In genomic region chr3:152835311-152836102, GRCh38 we compare ENCODE assay signal across 8 cellular contexts. TPM values are rescaled to one million over a fixed set of nuclear protein-coding genes. Genes with fewer than 3 reads are reported as not detected.
DNase-seq lines count a peak whose midpoint lies in the region; ATAC-seq and TF ChIP-seq lines count a peak whose summit lies in the region.

No MANE protein-coding gene starts in this region.

- 4 to 10% methylated on average over 24 to 38 of the region's 74 CpGs for WGBS in thyroid gland, 2 donors

- intact Hi-C loops in thyroid gland (cut with DNase I), result no loop called here

- ATAC-seq in HG03565 (IDR thresholded peaks at IDR 0.05; ENCODE audit: unreplicated experiment), result peak; percentile 36

- peak overlapping the region; percentile 62 for H3K27ac Mint-ChIP-seq in mesothelial cell of epicardium

- no peak for TF ChIP-seq POLR2A in thyroid gland (IDR thresholded peaks at IDR 0.05)

- no peaks in the 10 kb centered on the region for H3K9me3 ChIP-seq in thyroid gland

- peaks cover 0 to 6% of the 10 kb centered on the region in 2 donors for H3K4me1 ChIP-seq in thyroid gland

- peak; percentile 62 for DNase-seq in GDM1 (lab: John Stamatoyannopoulos, UW)
- peak; percentile 68 for DNase-seq in GM20000 (ENCODE audit: low spot score)
- peak; percentile 42 for DNase-seq in SW480 (ENCODE audit: low spot score)
- peak; percentile 67 for DNase-seq in epithelial cell of esophagus (ENCODE audit: low read depth)
- DNase-seq in mesothelial cell of epicardium (ENCODE audit: low spot score in 2 of 2, unreplicated experiment in 2 of 2), result peak; percentile 23 to 60
- peak; percentile 57 to 65 for DNase-seq in thyroid gland
- no peak for DNase-seq in cerebellar cortex (ENCODE audit: low spot score)

- H3K9me3 Mint-ChIP-seq in mesothelial cell of epicardium, result no peaks in the 10 kb centered on the region

- peaks cover 42% of the 10 kb centered on the region for H3K27me3 Mint-ChIP-seq in mesothelial cell of epicardium (ENCODE audit: low read depth)

- H3K36me3 Mint-ChIP-seq in mesothelial cell of epicardium, result no peaks in the 10 kb centered on the region

- peak overlapping the region in 1 of 3 donors; percentile 5 for H3K27ac ChIP-seq in thyroid gland

- no peaks in the 10 kb centered on the region for H3K27me3 ChIP-seq in thyroid gland

- H3K4me3 ChIP-seq in epithelial cell of esophagus (ENCODE audit: low read length) (peak overlapping the region; percentile 92), thyroid gland (replicated peaks in 1 of 3) (peak overlapping the region; percentile 51 to 76 (median 52))

- H3K4me3 Mint-ChIP-seq in mesothelial cell of epicardium, result peak overlapping the region; percentile 84

- peaks cover 18% of the 10 kb centered on the region for H3K4me1 Mint-ChIP-seq in mesothelial cell of epicardium

- TF ChIP-seq CTCF in GM20000 (IDR thresholded peaks at IDR 0.05; ENCODE audit: extremely low read depth, missing control alignments) (no peak), epithelial cell of esophagus (IDR thresholded peaks at IDR 0.05; ENCODE audit: insufficient read depth, low read depth, low read length, missing control alignments) (peak; percentile 34), mesothelial cell of epicardium (IDR thresholded peaks at IDR 0.05; ENCODE audit: unreplicated experiment) (no peak), thyroid gland (IDR thresholded peaks at IDR 0.05) (peak in 1 of 6 experiments; percentile 32)

- H3K36me3 ChIP-seq in thyroid gland, result no peaks in the 10 kb centered on the region

RNA-seq across cellular contexts. Expression of gene P2RY1, which starts 0.6 kb away (rescaled TPM):
- total RNA-seq in mesothelial cell of epicardium (7.3 to 8.9 TPM (median 8.5 TPM) in 3 replicates), thyroid gland (1 to 10 TPM; 2.1 to 4.5 (median 3.1) TPM)
